ENCODE assay signal across 24 cellular contexts in the genomic region with DNA sequence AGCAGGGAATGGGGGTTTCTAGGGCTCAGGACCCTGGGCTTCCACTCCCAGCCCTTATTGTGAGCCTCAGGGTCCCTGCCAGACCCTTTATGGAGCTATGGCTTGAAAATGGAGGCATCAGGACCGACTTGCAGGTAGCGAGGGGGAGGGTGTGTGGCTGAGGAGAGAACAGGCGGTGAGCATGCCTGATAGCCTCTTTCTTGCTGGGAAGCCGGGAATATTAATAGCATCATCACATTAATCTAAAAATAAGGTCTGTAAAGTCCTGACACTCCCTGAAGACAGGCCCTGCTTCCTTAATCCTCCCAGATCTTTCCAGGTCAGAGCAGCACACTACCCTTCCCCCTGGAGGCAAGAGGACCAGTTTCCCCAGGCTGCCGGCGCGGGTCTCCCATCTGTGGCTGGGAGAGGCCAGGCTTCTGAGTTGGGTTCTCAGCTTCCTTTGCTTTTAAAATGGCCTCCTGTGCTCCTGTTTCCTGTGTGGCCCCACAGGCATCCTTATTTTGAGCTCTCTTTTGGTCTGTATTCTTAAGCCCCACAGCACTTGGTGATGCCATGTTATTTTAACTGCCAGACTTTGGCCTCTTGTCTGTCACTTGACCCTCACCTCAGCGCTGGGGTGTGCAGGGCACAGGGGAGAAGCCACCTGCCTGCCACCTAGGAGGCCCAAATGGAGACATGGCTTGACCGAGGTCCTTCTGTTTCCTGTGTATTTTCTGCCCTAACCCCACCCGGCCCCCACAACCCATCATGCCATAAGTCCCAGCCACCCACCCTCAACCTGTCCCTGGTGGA.
"Had no signal": no experiment of that assay in that cellular context is flagged by ENCODE, and none has a peak within 500 bp of the region (broad histone marks: within the 10 kb centered on the region; RNA-seq: fewer than 3 reads in every experiment).

No MANE protein-coding gene starts in this region.

- H3K27ac ChIP-seq: ascending aorta, cardiac muscle cell, KMS-11 had no signal

- H3K27ac Mint-ChIP-seq: activated CD4-positive, alpha-beta memory T cell treated with anti-CD3 and anti-CD28 coated beads, Interleukin-2, amount 10 ng/mL, durations not matched to agents 7 days and 5 days; activated CD4-positive, alpha-beta T cell treated with anti-CD3 and anti-CD28 coated beads for 36 hours; activated T-helper 17 cell treated with anti-CD3 and anti-CD28 coated beads, Interleukin-2, amount 50 U/mL, for 72 hours; T-cell had no signal

- H3K4me1 ChIP-seq: ascending aorta had no signal

- H3K9me3 ChIP-seq: ascending aorta had no signal

- H3K4me1 Mint-ChIP-seq: activated CD4-positive, alpha-beta memory T cell treated with anti-CD3 and anti-CD28 coated beads, Interleukin-2, amount 10 ng/mL, durations not matched to agents 7 days and 5 days had no signal

- ATAC-seq: activated CD4-positive, alpha-beta T cell treated with anti-CD3 and anti-CD28 coated beads for 36 hours; activated T-helper 17 cell treated with anti-CD3 and anti-CD28 coated beads, Interleukin-2, amount 50 U/mL, for 72 hours; PC-3; T-cell had no signal

- H3K4me3 ChIP-seq: ascending aorta, cardiac muscle cell had no signal

- H3K36me3 Mint-ChIP-seq: brain, T-cell had no signal

- H3K9ac ChIP-seq: KMS-11 had no signal

- H3K9me3 Mint-ChIP-seq: activated CD4-positive, alpha-beta memory T cell treated with anti-CD3 and anti-CD28 coated beads, Interleukin-2, amount 10 ng/mL, durations not matched to agents 7 days and 5 days; activated naive CD4-positive, alpha-beta T cell treated with anti-CD3 and anti-CD28 coated beads for 36 hours; activated T-helper 17 cell treated with anti-CD3 and anti-CD28 coated beads, Interleukin-2, amount 50 U/mL, for 72 hours; T-cell had no signal

- H3K4me3 Mint-ChIP-seq: activated CD4-positive, alpha-beta memory T cell treated with anti-CD3 and anti-CD28 coated beads, Interleukin-2, amount 10 ng/mL, durations not matched to agents 7 days and 5 days; activated CD4-positive, alpha-beta T cell treated with anti-CD3 and anti-CD28 coated beads for 36 hours; activated naive CD4-positive, alpha-beta T cell treated with anti-CD3 and anti-CD28 coated beads for 36 hours; activated T-helper 17 cell treated with anti-CD3 and anti-CD28 coated beads, Interleukin-2, amount 50 U/mL, for 72 hours; brain; T-cell had no signal

- H3K4me2 ChIP-seq: KMS-11 had no signal

- H3K27me3 ChIP-seq: ascending aorta had no signal

- DNase-seq: activated CD4-positive, alpha-beta memory T cell treated with anti-CD3 and anti-CD28 coated beads, Interleukin-2, amount 10 ng/mL, durations not matched to agents 7 days and 5 days; activated CD4-positive, alpha-beta T cell treated with anti-CD3 and anti-CD28 coated beads for 36 hours; activated CD4-positive, alpha-beta T cell treated with anti-CD3 and anti-CD28 coated beads, Interleukin-2, amount 50 U/mL, for 1 hour; activated CD4-positive, CD25-positive, alpha-beta regulatory T cell; activated gamma-delta T cell; activated naive CD4-positive, alpha-beta T cell treated with anti-CD3 and anti-CD28 coated beads for 36 hours; activated T-cell treated with anti-CD3 and anti-CD28 coated beads for 4 hours; activated T-cell treated with anti-CD3 and anti-CD28 coated beads, Interleukin-2, amount 50 U/mL, for 48 hours; MM.1S; NCI-H1105; NCI-H1436; NCI-H1694 treated with DMSO at 0.1 percent for 48 hours; NCI-H2029 treated with DMSO at 0.1 percent for 48 hours; NCI-H510A treated with DMSO at 0.1 percent for 48 hours; PC-3; SIG-M5; T-cell; T-helper 2 cell; T1000 had no signal

- H3K36me3 ChIP-seq: ascending aorta, cardiac muscle cell had no signal
